In the genomic region with DNA sequence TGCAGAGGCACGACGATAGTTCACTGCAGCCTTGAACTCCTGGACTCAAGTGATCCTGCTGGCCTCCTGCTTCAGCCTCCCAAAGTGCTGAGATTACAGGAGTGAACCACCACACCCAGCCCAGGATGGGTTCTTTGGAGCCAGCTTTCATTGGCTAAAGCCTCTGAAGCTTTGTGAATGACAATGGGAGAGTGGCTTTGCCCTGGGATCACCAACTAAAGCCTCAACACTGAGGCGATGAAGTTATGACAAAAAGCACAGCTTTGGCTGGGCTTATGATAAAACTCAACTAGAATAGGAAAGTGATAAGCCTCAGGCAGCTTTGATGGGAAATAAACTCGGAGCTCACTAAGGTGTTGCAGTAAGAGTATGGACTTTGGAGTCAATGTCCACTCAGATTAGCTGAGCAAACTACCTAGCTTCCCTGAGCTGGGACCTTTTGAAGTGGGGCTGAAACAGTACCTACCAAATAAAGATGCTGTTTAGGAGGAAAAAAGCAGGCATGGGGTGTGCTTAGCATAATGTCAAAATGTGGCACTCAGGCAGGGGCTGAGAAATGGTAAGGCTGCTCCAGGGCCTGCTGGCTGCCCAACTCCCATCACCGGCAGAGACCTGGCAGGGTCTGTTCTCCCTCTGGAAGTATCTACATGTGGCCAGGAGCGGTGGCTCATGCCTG, we compare ENCODE assay signal across 1 cellular context.
TF ChIP-seq lines count a peak whose summit lies in the region.

No MANE protein-coding gene starts in this region.

TF ChIP-seq in HepG2, 621 proteins besides CTCF, POLR2A, EP300 and RAD21 (continued from another document and continues in another):
- TF ChIP-seq EEA1 (CRISPR knock-in tag; IDR thresholded peaks at IDR 0.05; ENCODE audit: borderline replicate concordance) (no peak; the same call in 1 of the 2 replicates), RARG (CRISPR knock-in tag; IDR thresholded peaks at IDR 0.05; ENCODE audit: low read depth) (no peak), NFIC (IDR thresholded peaks at IDR 0.05; ENCODE audit: low read length) (peak; percentile 53; the same call in 1 of the 2 replicates), ZNF790 (CRISPR knock-in tag; IDR thresholded peaks at IDR 0.05; ENCODE audit: borderline replicate concordance) (no peak), ZBTB7B (CRISPR knock-in tag; IDR thresholded peaks at IDR 0.05) (no peak), PRPF4 (IDR thresholded peaks at IDR 0.05; ENCODE audit: low read depth, low read length, poor library complexity, severe bottlenecking) (no peak), FOXO4 (CRISPR knock-in tag; conservative IDR thresholded peaks at IDR 0.05) (no peak), TGIF2 (CRISPR knock-in tag; IDR thresholded peaks at IDR 0.05) (no peak), NCOA5 (CRISPR knock-in tag; IDR thresholded peaks at IDR 0.05) (no peak), DRAP1 (CRISPR knock-in tag; IDR thresholded peaks at IDR 0.05) (no peak; the same call in 1 of the 2 replicates), ZNF747 (CRISPR knock-in tag; IDR thresholded peaks at IDR 0.05; ENCODE audit: borderline replicate concordance) (no peak), ZNF570 (CRISPR knock-in tag; IDR thresholded peaks at IDR 0.05; ENCODE audit: borderline replicate concordance) (no peak), KDM2A (CRISPR knock-in tag; IDR thresholded peaks at IDR 0.05; ENCODE audit: borderline replicate concordance, low read depth) (no peak), DR1 (CRISPR knock-in tag; IDR thresholded peaks at IDR 0.05) (no peak), MED1 (CRISPR knock-in tag; IDR thresholded peaks at IDR 0.05) (peak; percentile 77), ZNF143 (CRISPR knock-in tag; IDR thresholded peaks at IDR 0.05) (no peak), BATF2 (CRISPR knock-in tag; IDR thresholded peaks at IDR 0.05) (no peak), ATF5 (CRISPR knock-in tag; IDR thresholded peaks at IDR 0.05; ENCODE audit: low read depth) (no peak; the same call in 1 of the 2 replicates), MAX (IDR thresholded peaks at IDR 0.05) (no peak; the same call in 1 of the 2 replicates), ZNF562 (CRISPR knock-in tag; IDR thresholded peaks at IDR 0.05; ENCODE audit: borderline replicate concordance) (no peak), RBAK (CRISPR knock-in tag; IDR thresholded peaks at IDR 0.05) (no peak), YEATS4 (CRISPR knock-in tag; IDR thresholded peaks at IDR 0.05; ENCODE audit: borderline replicate concordance) (peak; percentile 46; the same call in 1 of the 2 replicates), DPF2 (CRISPR knock-in tag; IDR thresholded peaks at IDR 0.05; ENCODE audit: borderline replicate concordance, low read depth) (no peak; the same call in 1 of the 2 replicates), GZF1 (CRISPR knock-in tag; IDR thresholded peaks at IDR 0.05) (no peak), RBM39 (IDR thresholded peaks at IDR 0.05; ENCODE audit: low read depth, low read length, poor library complexity, severe bottlenecking) (no peak), PHB2 (IDR thresholded peaks at IDR 0.05; ENCODE audit: partially characterized antibody) (no peak), SP1 (IDR thresholded peaks at IDR 0.05) (no peak), SP1 (CRISPR knock-in tag; IDR thresholded peaks at IDR 0.05) (no peak), ISL2 (CRISPR knock-in tag; IDR thresholded peaks at IDR 0.05) (peak; percentile 63), ELF4 (CRISPR knock-in tag; IDR thresholded peaks at IDR 0.05; ENCODE audit: borderline replicate concordance) (no peak), ZKSCAN1 (IDR thresholded peaks at IDR 0.05; ENCODE audit: low read length) (no peak), ZNF512 (CRISPR knock-in tag; IDR thresholded peaks at IDR 0.05) (no peak), ZSCAN9 (CRISPR knock-in tag; IDR thresholded peaks at IDR 0.05; ENCODE audit: borderline replicate concordance) (0 out of 2 replicates have a peak, but pooled peaks have one; percentile 25), RBM22 (optimal IDR thresholded peaks at IDR 0.05; ENCODE audit: low read length) (no peak), IRF2 (CRISPR knock-in tag; IDR thresholded peaks at IDR 0.05) (peak; percentile 65; the same call in 1 of the 2 replicates), ZNF33A (CRISPR knock-in tag; IDR thresholded peaks at IDR 0.05; ENCODE audit: borderline replicate concordance) (no peak), SRSF1 (optimal IDR thresholded peaks at IDR 0.05; ENCODE audit: low read depth, low read length) (no peak), ZNF207 (IDR thresholded peaks at IDR 0.05; ENCODE audit: borderline replicate concordance) (no peak), SKI (IDR thresholded peaks at IDR 0.05; ENCODE audit: partially characterized antibody) (no peak), MAF1 (CRISPR knock-in tag; IDR thresholded peaks at IDR 0.05; ENCODE audit: borderline replicate concordance) (no peak), ZNF710 (CRISPR knock-in tag; IDR thresholded peaks at IDR 0.05; ENCODE audit: borderline replicate concordance) (no peak), NR1H2 (CRISPR knock-in tag; IDR thresholded peaks at IDR 0.05; ENCODE audit: borderline replicate concordance, low read depth) (no peak), KLF13 (CRISPR knock-in tag; IDR thresholded peaks at IDR 0.05) (no peak), ZNF652 (CRISPR knock-in tag; IDR thresholded peaks at IDR 0.05; ENCODE audit: borderline replicate concordance, low read depth) (no peak), ETV6 (CRISPR knock-in tag; conservative IDR thresholded peaks at IDR 0.05) (no peak; the same call in 1 of the 2 replicates), ZBTB25 (CRISPR knock-in tag; IDR thresholded peaks at IDR 0.05) (no peak; the same call in 1 of the 2 replicates), SP4 (CRISPR knock-in tag; IDR thresholded peaks at IDR 0.05) (no peak; the same call in 1 of the 2 replicates), CBX1 (IDR thresholded peaks at IDR 0.05; ENCODE audit: low read depth) (peak; percentile 27), RBFOX2 (IDR thresholded peaks at IDR 0.05; ENCODE audit: low read depth, low read length) (no peak), EHMT2 (IDR thresholded peaks at IDR 0.05; ENCODE audit: borderline replicate concordance, low read depth, low read length) (no peak), ZNF414 (CRISPR knock-in tag; IDR thresholded peaks at IDR 0.05) (no peak)
- TF ChIP-seq, protein P1, sequence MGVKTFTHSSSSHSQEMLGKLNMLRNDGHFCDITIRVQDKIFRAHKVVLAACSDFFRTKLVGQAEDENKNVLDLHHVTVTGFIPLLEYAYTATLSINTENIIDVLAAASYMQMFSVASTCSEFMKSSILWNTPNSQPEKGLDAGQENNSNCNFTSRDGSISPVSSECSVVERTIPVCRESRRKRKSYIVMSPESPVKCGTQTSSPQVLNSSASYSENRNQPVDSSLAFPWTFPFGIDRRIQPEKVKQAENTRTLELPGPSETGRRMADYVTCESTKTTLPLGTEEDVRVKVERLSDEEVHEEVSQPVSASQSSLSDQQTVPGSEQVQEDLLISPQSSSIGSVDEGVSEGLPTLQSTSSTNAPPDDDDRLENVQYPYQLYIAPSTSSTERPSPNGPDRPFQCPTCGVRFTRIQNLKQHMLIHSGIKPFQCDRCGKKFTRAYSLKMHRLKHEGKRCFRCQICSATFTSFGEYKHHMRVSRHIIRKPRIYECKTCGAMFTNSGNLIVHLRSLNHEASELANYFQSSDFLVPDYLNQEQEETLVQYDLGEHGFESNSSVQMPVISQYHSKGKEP (CRISPR knock-in tag; IDR thresholded peaks at IDR 0.05), result no peak
- TF ChIP-seq, protein P2, sequence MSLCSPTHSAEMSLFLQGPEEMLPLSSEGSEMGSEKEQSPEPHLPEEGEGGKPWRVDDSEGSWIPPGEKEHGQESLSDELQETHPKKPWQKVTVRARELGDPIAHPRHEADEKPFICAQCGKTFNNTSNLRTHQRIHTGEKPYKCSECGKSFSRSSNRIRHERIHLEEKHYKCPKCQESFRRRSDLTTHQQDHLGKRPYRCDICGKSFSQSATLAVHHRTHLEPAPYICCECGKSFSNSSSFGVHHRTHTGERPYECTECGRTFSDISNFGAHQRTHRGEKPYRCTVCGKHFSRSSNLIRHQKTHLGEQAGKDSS (CRISPR knock-in tag; IDR thresholded peaks at IDR 0.05; ENCODE audit: borderline replicate concordance, low read depth), result peak; percentile 64; the same call in 1 of the 2 replicates
- TF ChIP-seq, protein P3, sequence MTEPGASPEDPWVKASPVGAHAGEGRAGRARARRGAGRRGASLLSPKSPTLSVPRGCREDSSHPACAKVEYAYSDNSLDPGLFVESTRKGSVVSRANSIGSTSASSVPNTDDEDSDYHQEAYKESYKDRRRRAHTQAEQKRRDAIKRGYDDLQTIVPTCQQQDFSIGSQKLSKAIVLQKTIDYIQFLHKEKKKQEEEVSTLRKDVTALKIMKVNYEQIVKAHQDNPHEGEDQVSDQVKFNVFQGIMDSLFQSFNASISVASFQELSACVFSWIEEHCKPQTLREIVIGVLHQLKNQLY (CRISPR knock-in tag; IDR thresholded peaks at IDR 0.05), result no peak
